ENCODE assay signal across 10 cellular contexts in the genomic region with DNA sequence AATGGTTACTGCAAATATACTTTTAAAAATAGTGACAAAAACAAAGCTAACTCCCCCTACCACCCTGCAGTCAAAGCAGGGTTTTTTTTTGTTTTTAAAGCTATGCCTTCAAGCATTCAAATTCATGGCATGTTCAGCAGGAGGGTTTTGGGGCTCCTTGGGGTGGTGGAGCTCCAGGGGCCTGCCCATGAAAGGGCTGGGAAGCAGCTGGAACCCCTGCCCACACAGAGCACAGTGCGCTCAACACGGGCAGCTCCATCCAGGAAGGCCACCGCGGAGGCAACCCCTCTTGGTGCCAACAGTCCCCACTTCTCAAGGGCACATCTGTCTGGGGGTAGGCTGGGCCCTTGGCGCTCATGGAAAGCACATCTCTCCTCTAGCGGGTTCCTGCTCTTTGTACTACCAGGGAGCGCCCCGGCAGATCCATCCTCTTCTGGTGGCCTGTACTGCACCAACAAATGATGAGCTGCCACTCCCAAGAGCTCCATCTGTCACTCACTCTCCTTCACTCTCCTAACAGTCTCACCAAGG. TPM values are rescaled to one million over a fixed set of nuclear protein-coding genes. Genes with fewer than 3 reads are reported as not detected.
DNase-seq lines count a peak whose midpoint lies in the region; TF ChIP-seq lines count a peak whose summit lies in the region.
"Had no signal": no experiment of that assay in that cellular context is flagged by ENCODE, and none has a peak within 500 bp of the region (broad histone marks: within the 10 kb centered on the region; RNA-seq: fewer than 3 reads in every experiment).

No MANE protein-coding gene starts in this region.

- H3K36me3 Mint-ChIP-seq in T-helper 2 cell treated with Interferon-gamma antibody and Interleukin-4, amounts not matched to agents 5 μg/mL and 100 μg/mL, for 36 hours (ENCODE audit: low read depth): peaks cover 61% of the 10 kb centered on the region
- H3K36me3 Mint-ChIP-seq in activated CD4-positive, alpha-beta memory T cell treated with anti-CD3 and anti-CD28 coated beads, Interleukin-2, amount 10 ng/mL, durations not matched to agents 7 days and 5 days (ENCODE audit: low read depth): peaks cover 68% of the 10 kb centered on the region
- H3K36me3 Mint-ChIP-seq in glutamatergic neuron (ENCODE audit: unreplicated experiment): no peaks in the 10 kb centered on the region

- peak overlapping the region; percentile 65 for H3K27ac ChIP-seq in subcutaneous abdominal adipose tissue (ENCODE audit: low read depth, low read length)
- H3K27ac ChIP-seq: parathyroid adenoma had no signal

- peak overlapping the region; percentile 45 for H3K4me3 Mint-ChIP-seq in T-helper 2 cell treated with Interferon-gamma antibody and Interleukin-4, amounts not matched to agents 5 μg/mL and 100 μg/mL, for 36 hours
- H3K4me3 Mint-ChIP-seq in activated CD4-positive, alpha-beta memory T cell treated with anti-CD3 and anti-CD28 coated beads, Interleukin-2, amount 10 ng/mL, durations not matched to agents 7 days and 5 days: no peak overlapping the region
- peak overlapping the region; percentile 65 for H3K4me3 Mint-ChIP-seq in glutamatergic neuron (ENCODE audit: unreplicated experiment)

- H3K27me3 Mint-ChIP-seq in T-helper 2 cell treated with Interferon-gamma antibody and Interleukin-4, amounts not matched to agents 5 μg/mL and 100 μg/mL, for 36 hours (ENCODE audit: low read depth): no peaks in the 10 kb centered on the region
- H3K27me3 Mint-ChIP-seq in activated CD4-positive, alpha-beta memory T cell treated with anti-CD3 and anti-CD28 coated beads, Interleukin-2, amount 10 ng/mL, durations not matched to agents 7 days and 5 days: no peaks in the 10 kb centered on the region
- H3K27me3 Mint-ChIP-seq in glutamatergic neuron (ENCODE audit: unreplicated experiment): peaks cover 8% of the 10 kb centered on the region

- no peak overlapping the region for H3K9ac ChIP-seq in subcutaneous abdominal adipose tissue (ENCODE audit: low read length in 5 of 5)
- H3K9ac ChIP-seq: parathyroid adenoma had no signal

- TF ChIP-seq CTCF in glutamatergic neuron (IDR thresholded peaks at IDR 0.05; ENCODE audit: partially characterized antibody, unreplicated experiment): no peak

- POLR2A ChIA-PET in activated CD4-positive, alpha-beta memory T cell treated with anti-CD3 and anti-CD28 coated beads, Interleukin-2, amount 10 ng/mL, durations not matched to agents 7 days and 5 days (lab: Charles Lee): interaction anchor here (0.6 to 1.4 kb wide), 10 partner anchors 9 to 92 kb away, joined by 3 to 7 read pairs (median 4); no protein-coding TSS in a partner anchor

- peak overlapping the region in 2 of 5 donors; percentile 29 to 36 for H3K4me3 ChIP-seq in subcutaneous abdominal adipose tissue (ENCODE audit: low read depth in 1 of 5, low read length in 5 of 5)

- no peaks in the 10 kb centered on the region for H3K9me3 Mint-ChIP-seq in T-helper 2 cell treated with Interferon-gamma antibody and Interleukin-4, amounts not matched to agents 5 μg/mL and 100 μg/mL, for 36 hours
- H3K9me3 Mint-ChIP-seq in activated CD4-positive, alpha-beta memory T cell treated with anti-CD3 and anti-CD28 coated beads, Interleukin-2, amount 10 ng/mL, durations not matched to agents 7 days and 5 days: no peaks in the 10 kb centered on the region
- H3K9me3 Mint-ChIP-seq in glutamatergic neuron (ENCODE audit: unreplicated experiment): peaks cover 2% of the 10 kb centered on the region

- H3K27me3 ChIP-seq in subcutaneous abdominal adipose tissue (ENCODE audit: control insufficient read depth in 5 of 5, insufficient read depth in 4 of 5, low read length in 5 of 5): no peaks in the 10 kb centered on the region

- H3K36me3 ChIP-seq in subcutaneous abdominal adipose tissue (ENCODE audit: control insufficient read depth in 5 of 5, insufficient read depth in 5 of 5, low read length in 5 of 5): peaks cover 15 to 56% (median 45%) of the 10 kb centered on the region in 5 donors

- peaks cover 2 to 25% (median 23%) of the 10 kb centered on the region in 5 donors for H3K4me1 ChIP-seq in subcutaneous abdominal adipose tissue (ENCODE audit: control insufficient read depth in 5 of 5, insufficient read depth in 5 of 5, low read length in 5 of 5)

- CTCF ChIA-PET in activated CD4-positive, alpha-beta memory T cell treated with anti-CD3 and anti-CD28 coated beads, Interleukin-2, amount 10 ng/mL, durations not matched to agents 7 days and 5 days (lab: Charles Lee): interaction anchor here (1.1 to 1.8 kb wide), 7 partner anchors 12 to 145 kb away, joined by 3 to 6 read pairs (median 4); no protein-coding TSS in a partner anchor

- H3K9me3 ChIP-seq in subcutaneous abdominal adipose tissue (ENCODE audit: control insufficient read depth in 5 of 5, low read length in 5 of 5): no peaks in the 10 kb centered on the region

- peaks cover 34% of the 10 kb centered on the region for H3K4me1 Mint-ChIP-seq in T-helper 2 cell treated with Interferon-gamma antibody and Interleukin-4, amounts not matched to agents 5 μg/mL and 100 μg/mL, for 36 hours (ENCODE audit: low read depth)
- peaks cover 60% of the 10 kb centered on the region for H3K4me1 Mint-ChIP-seq in activated CD4-positive, alpha-beta memory T cell treated with anti-CD3 and anti-CD28 coated beads, Interleukin-2, amount 10 ng/mL, durations not matched to agents 7 days and 5 days
- H3K4me1 Mint-ChIP-seq in glutamatergic neuron (ENCODE audit: low read depth, unreplicated experiment): peaks cover 33% of the 10 kb centered on the region

- no peak for DNase-seq in T-helper 2 cell treated with Interferon-gamma antibody and Interleukin-4, amounts not matched to agents 5 μg/mL and 100 μg/mL, for 36 hours (ENCODE audit: low spot score)
- DNase-seq in T-helper 2 cell (no peak), glutamatergic neuron (no peak), NCI-H1105 (lab: John Stamatoyannopoulos, UW) (no peak), cortex of kidney (lab: John Stamatoyannopoulos, UW) (no peak), C1 segment of cervical spinal cord (lab: John Stamatoyannopoulos, UW) (no peak)
- no peak for DNase-seq in activated CD4-positive, alpha-beta memory T cell treated with anti-CD3 and anti-CD28 coated beads, Interleukin-2, amount 10 ng/mL, durations not matched to agents 7 days and 5 days
- DNase-seq: NCI-H748 treated with DMSO at 0.1 percent for 48 hours had no signal

- H3K27ac Mint-ChIP-seq in T-helper 2 cell treated with Interferon-gamma antibody and Interleukin-4, amounts not matched to agents 5 μg/mL and 100 μg/mL, for 36 hours: peak overlapping the region; percentile 73
- H3K27ac Mint-ChIP-seq in activated CD4-positive, alpha-beta memory T cell treated with anti-CD3 and anti-CD28 coated beads, Interleukin-2, amount 10 ng/mL, durations not matched to agents 7 days and 5 days: peak overlapping the region; percentile 56
- H3K27ac Mint-ChIP-seq in glutamatergic neuron (ENCODE audit: unreplicated experiment): peak overlapping the region; percentile 88

RNA-seq across cellular contexts. Expression of a gene that starts 16.6 kb away (rescaled TPM):
- 1 to 10 TPM; 3.7 to 5.0 TPM for total RNA-seq in activated CD4-positive, alpha-beta memory T cell treated with anti-CD3 and anti-CD28 coated beads, Interleukin-2, amount 10 ng/mL, durations not matched to agents 7 days and 5 days
- 1.2 TPM for total RNA-seq in glutamatergic neuron (ENCODE audit: unreplicated experiment)

RNA-seq across cellular contexts. Expression of a gene that starts 46.3 kb away (rescaled TPM):
- 100 to 1,000 TPM; 299 to 314 TPM for total RNA-seq in activated CD4-positive, alpha-beta memory T cell treated with anti-CD3 and anti-CD28 coated beads, Interleukin-2, amount 10 ng/mL, durations not matched to agents 7 days and 5 days
- 209 TPM for total RNA-seq in glutamatergic neuron (ENCODE audit: unreplicated experiment)
